In the genomic region with DNA sequence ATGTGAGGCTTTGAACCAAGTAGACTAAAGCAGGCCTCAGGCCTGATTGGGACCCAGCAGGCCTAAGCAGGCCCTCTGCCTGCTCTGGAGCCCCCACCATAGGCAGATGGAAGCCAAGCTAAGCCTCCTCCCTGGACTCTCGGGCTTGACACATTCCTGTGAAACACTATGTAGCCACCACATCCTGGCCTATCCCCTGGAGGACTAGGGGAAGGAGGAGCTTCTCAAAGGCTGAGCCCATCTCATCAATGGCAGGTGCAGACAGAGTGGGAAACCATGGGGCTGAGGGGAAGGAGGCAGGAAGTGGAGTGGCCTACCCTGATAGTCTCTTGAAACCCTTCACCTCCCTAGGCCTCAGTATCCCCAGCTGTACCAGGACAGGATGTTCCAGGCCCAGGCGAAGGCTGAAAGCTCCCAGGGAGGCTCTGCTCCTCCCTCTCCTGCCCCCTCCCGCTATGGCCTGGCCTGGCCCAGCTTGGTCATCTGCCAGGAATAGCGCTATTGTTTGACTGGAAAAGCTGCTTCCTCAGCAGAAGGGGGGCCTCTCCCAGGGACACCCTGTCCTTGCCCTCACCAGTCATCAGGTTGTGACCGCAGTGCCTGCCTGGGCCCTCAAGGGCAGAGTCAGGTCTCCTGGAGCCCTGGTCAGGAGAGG, we compare ENCODE assay signal across 8 cellular contexts. TPM values are rescaled to one million over a fixed set of nuclear protein-coding genes. Genes with fewer than 3 reads are reported as not detected.
DNase-seq lines count a peak whose midpoint lies in the region; ATAC-seq, FAIRE-seq and TF ChIP-seq lines count a peak whose summit lies in the region.

No MANE protein-coding gene starts in this region.

- H3K27ac ChIP-seq in GM12878 (ENCODE audit: control insufficient read depth, insufficient read depth) (peak overlapping the region; percentile 55), hepatocyte (peak overlapping the region; percentile 79)

- no peak for TF ChIP-seq RAD21 in GM12878 (IDR thresholded peaks at IDR 0.05; ENCODE audit: insufficient read depth, low read depth, low read length)

- no peak for ATAC-seq in GM12878
- ATAC-seq in sciatic nerve = peak; percentile 51
- no peak for ATAC-seq in HG03025 (IDR thresholded peaks at IDR 0.05; ENCODE audit: low FRiP score, unreplicated experiment)
- no peak for ATAC-seq in HG03469 (IDR thresholded peaks at IDR 0.05; ENCODE audit: unreplicated experiment)

- H3K4me3 ChIP-seq in GM12878 (no peak overlapping the region), hepatocyte (no peak overlapping the region)

- H3K4me1 ChIP-seq in GM12878 (ENCODE audit: control insufficient read depth, insufficient read depth, low read length) = peaks cover 25% of the 10 kb centered on the region
- peaks cover 10% of the 10 kb centered on the region for H3K4me1 ChIP-seq in hepatocyte (ENCODE audit: insufficient read depth)

- no peaks in the 10 kb centered on the region for H3K9me2 ChIP-seq in hepatocyte (replicated peaks; ENCODE audit: insufficient read depth)

- POLR2A ChIA-PET in GM12878 (lab: Charles Lee) = interaction anchor here (0.5 to 4.2 kb wide), 6 partner anchors 12 to 133 kb away, joined by 3 to 28 read pairs (median 4); a partner anchor contains a TSS

- intact Hi-C loops in GM12878 (cut with micrococcal nuclease; ENCODE audit: unreplicated experiment) (no loop called here), sciatic nerve (cut with DNase I) (no loop called here)

- RAD21 ChIA-PET in GM12878 (lab: Charles Lee; ENCODE audit: unreplicated experiment) = interaction anchor here (0.9 to 6.2 kb wide), 7 partner anchors 10 to 133 kb away, joined by 3 to 277 read pairs (median 64); a partner anchor contains a TSS

- H2AFZ ChIP-seq in GM12878 (ENCODE audit: control insufficient read depth, low read depth, low read length) (no peak overlapping the region), hepatocyte (no peak overlapping the region)

- H3K9ac ChIP-seq in GM12878 (ENCODE audit: control insufficient read depth, insufficient read depth, low read length) = no peak overlapping the region

- TF ChIP-seq CTCF in GM12878 (IDR thresholded peaks at IDR 0.05 in 2 of 3, conservative IDR thresholded peaks at IDR 0.05 in 1 of 3; ENCODE audit: control insufficient read depth in 2 of 3, extremely low read depth in 1 of 3, insufficient read depth in 1 of 3, low read depth in 3 of 3, low read length in 3 of 3) (no peak), hepatocyte (IDR thresholded peaks at IDR 0.05; ENCODE audit: poor library complexity) (no peak)

- BruUV-seq in GM12878 (replicated peaks; lab: Mats Ljungman, UMichigan) = no TSS peak

- H4K20me1 ChIP-seq in GM12878 (ENCODE audit: control insufficient read depth, insufficient read depth) (no peaks in the 10 kb centered on the region), hepatocyte (ENCODE audit: insufficient read depth, poor library complexity, severe bottlenecking) (no peaks in the 10 kb centered on the region)

- no peaks in the 10 kb centered on the region for H3K9me3 ChIP-seq in GM12878 (replicated peaks; ENCODE audit: control insufficient read depth, insufficient read depth, low read length)
- no peaks in the 10 kb centered on the region for H3K9me3 ChIP-seq in hepatocyte (ENCODE audit: low read depth)

- DNase-seq in DMS153 (lab: John Stamatoyannopoulos, UW) = peak; percentile 85
- peak; percentile 67 for DNase-seq in NCI-H2029 (lab: John Stamatoyannopoulos, UW)
- DNase-seq in GM12878 (ENCODE audit: low read depth, low spot score) = no peak
- peak; percentile 79 for DNase-seq in hepatocyte (ENCODE audit: low spot score)
- peak; percentile 91 for DNase-seq in sciatic nerve (ENCODE audit: low spot score)
- no peak for DNase-seq in amniotic stem cell (lab: John Stamatoyannopoulos, UW)

- H3K27me3 ChIP-seq in GM12878 (replicated peaks in 1 of 2; ENCODE audit: control insufficient read depth in 2 of 2, insufficient read depth in 2 of 2, low read length in 1 of 2) = no peaks in the 10 kb centered on the region
- no peaks in the 10 kb centered on the region for H3K27me3 ChIP-seq in hepatocyte

- peak; percentile 19; the same call in 1 of the 2 replicates for TF ChIP-seq POLR2A in GM12878 (IDR thresholded peaks at IDR 0.05; ENCODE audit: low read depth, low read length)

- in situ Hi-C loops in GM12878 (cut with MboI) = no loop called here

- H3K79me2 ChIP-seq in GM12878 (ENCODE audit: control insufficient read depth, insufficient read depth, low read length) (no peaks in the 10 kb centered on the region), hepatocyte (no peaks in the 10 kb centered on the region)

- peak; percentile 65 for FAIRE-seq in GM12878 (lab: Jason Lieb, UNC)

- H3K36me3 ChIP-seq in GM12878 (ENCODE audit: control insufficient read depth in 2 of 2, insufficient read depth in 2 of 2, low read length in 1 of 2) = peaks cover 2 to 22% of the 10 kb centered on the region in 2 experiments; a peak in 3 of 4 replicates
- no peaks in the 10 kb centered on the region for H3K36me3 ChIP-seq in hepatocyte (replicated peaks; ENCODE audit: insufficient read depth, low read depth)

- no peak for TF ChIP-seq EP300 in GM12878 (IDR thresholded peaks at IDR 0.05; ENCODE audit: borderline replicate concordance in 1 of 2, control insufficient read depth in 1 of 2, low read depth in 2 of 2, low read length in 2 of 2)

- SMC1A ChIA-PET in GM12878 (lab: Charles Lee; ENCODE audit: uncharacterized antibody, unreplicated experiment) = interaction anchor here (1.3 to 7.9 kb wide), 6 partner anchors 15 to 95 kb away, joined by 4 to 201 read pairs (median 58); a partner anchor contains a TSS

- CTCF ChIA-PET in GM12878 (lab: Yijun Ruan, JAX) = interaction anchor here (1.0 to 10.5 kb wide), 6 partner anchors 18 to 133 kb away, joined by 3 to 436 read pairs (median 99); a partner anchor contains a TSS

- 66% methylated on average over 5 of the region's 5 CpGs for WGBS in GM12878 (ENCODE audit: insufficient coverage, insufficient replicate concordance, low lambda C conversion rate, missing lambda C conversion rate)
- 57% methylated on average over 5 of the region's 5 CpGs for WGBS in hepatocyte (ENCODE audit: low lambda C conversion rate, missing lambda C conversion rate)

- H3K4me2 ChIP-seq in GM12878 (ENCODE audit: control insufficient read depth, insufficient read depth) = 0 out of 2 replicates have a peak overlapping the region, but pooled peaks have one; percentile 13
- H3K4me2 ChIP-seq in hepatocyte = peak overlapping the region; percentile 97

RNA-seq across cellular contexts. Expression of a gene that starts 1.5 kb away (rescaled TPM):
- total RNA-seq in GM12878 (2013; cell fraction: nucleolus; rRNA removed) = 3.6 and 4.4 TPM in 2 replicates
- total RNA-seq in GM12878 (2014; rRNA removed) (5.3 and 5.9 TPM in 2 replicates), GM12878 (2014; rRNA removed; fragmentation: Illumina TruSeq; extraction: Trizol) (1.2 and 2.4 TPM in 2 replicates), GM12878 (2021) (6.0 and 9.1 TPM in 2 replicates), hepatocyte (30.9 and 48.0 TPM in 2 replicates), sciatic nerve (15.9 TPM)
- 1.9 TPM for polyA plus RNA-seq in GM12878 (2011; ENCODE audit: low read depth)
- polyA plus RNA-seq in GM12878 (2011; rRNA removed) (0.65 and 1.6 TPM in 2 replicates), GM12878 (2014; fragmentation: Illumina TruSeq; extraction: Trizol) (0.25 and 1.9 TPM in 2 replicates), GM12878 (2014; fragmentation: Nextera tagmentation; extraction: Ambion mirVana) (1 to 10 TPM in 1 of 2 experiments, under 1 TPM in 1; 0.31 to 1.2 TPM), GM12878 (2014; rRNA removed) (5.5 and 6.3 TPM in 2 replicates), GM12878 (2016; fragmentation: Nextera tagmentation; extraction: Ambion mirVana) (1 to 10 TPM; 4.2 to 5.3 TPM), hepatocyte (43.5 and 53.5 TPM in 2 replicates)
- 2.1 and 2.4 TPM in 2 replicates for polyA plus RNA-seq in GM12878 (2011; cell fraction: cytosol; rRNA removed)
- 8.4 and 11.5 TPM in 2 replicates for polyA plus RNA-seq in GM12878 (2011; cell fraction: nucleus; rRNA removed)
- 5.7 and 6.0 TPM in 2 replicates for polyA plus RNA-seq in GM12878 (2012)
- 1.6 and 2.1 TPM in 2 replicates for polyA minus RNA-seq in GM12878 (2011; rRNA and poly(A)+ RNA removed)
- not detected in 2 replicates for polyA minus RNA-seq in GM12878 (2011; cell fraction: cytosol; rRNA and poly(A)+ RNA removed)
- 5.4 and 7.1 TPM in 2 replicates for polyA minus RNA-seq in GM12878 (2011; cell fraction: nucleus; rRNA and poly(A)+ RNA removed)

RNA-seq across cellular contexts. Expression of a gene that starts 24.2 kb away (rescaled TPM):
- total RNA-seq in GM12878 (2013; cell fraction: nucleolus; rRNA removed) = 0.27 and 0.33 TPM in 2 replicates
- total RNA-seq in GM12878 (2014; rRNA removed) (0.93 and 1.4 TPM in 2 replicates), GM12878 (2014; rRNA removed; fragmentation: Illumina TruSeq; extraction: Trizol) (0.45 and 0.51 TPM in 2 replicates), GM12878 (2021) (1.1 and 1.2 TPM in 2 replicates), hepatocyte (0.48 and 1.5 TPM in 2 replicates), sciatic nerve (6.4 TPM)
- polyA plus RNA-seq in GM12878 (2011; ENCODE audit: low read depth) = 0.13 TPM
- polyA plus RNA-seq in GM12878 (2011; rRNA removed) (0.13 and 0.29 TPM in 2 replicates), GM12878 (2014; fragmentation: Illumina TruSeq; extraction: Trizol) (0.21 TPM in 1 of 2 replicates, not detected in the other), GM12878 (2014; fragmentation: Nextera tagmentation; extraction: Ambion mirVana) (under 1 TPM; 0.06 to 0.15 TPM), GM12878 (2014; rRNA removed) (0.79 TPM in 2 replicates), GM12878 (2016; fragmentation: Nextera tagmentation; extraction: Ambion mirVana) (1 to 10 TPM in 1 of 2 experiments, under 1 TPM in 1; 0.72 to 1.4 TPM), hepatocyte (not detected in 2 replicates)
- polyA plus RNA-seq in GM12878 (2011; cell fraction: cytosol; rRNA removed) = 0.33 and 0.48 TPM in 2 replicates
- 0.41 and 1.0 TPM in 2 replicates for polyA plus RNA-seq in GM12878 (2011; cell fraction: nucleus; rRNA removed)
- 0.27 and 0.39 TPM in 2 replicates for polyA plus RNA-seq in GM12878 (2012)
- 0.67 TPM in 1 of 2 replicates, not detected in the other for polyA minus RNA-seq in GM12878 (2011; rRNA and poly(A)+ RNA removed)
- not detected in 2 replicates for polyA minus RNA-seq in GM12878 (2011; cell fraction: cytosol; rRNA and poly(A)+ RNA removed)
- 0.97 and 1.2 TPM in 2 replicates for polyA minus RNA-seq in GM12878 (2011; cell fraction: nucleus; rRNA and poly(A)+ RNA removed)

RNA-seq across cellular contexts. Expression of a gene that starts 35.9 kb away (rescaled TPM):
- total RNA-seq in GM12878 (2013; cell fraction: nucleolus; rRNA removed) = 26.9 and 32.1 TPM in 2 replicates
- total RNA-seq in GM12878 (2014; rRNA removed) (14.1 and 16.3 TPM in 2 replicates), GM12878 (2014; rRNA removed; fragmentation: Illumina TruSeq; extraction: Trizol) (8.5 and 8.6 TPM in 2 replicates), GM12878 (2021) (22.2 and 24.3 TPM in 2 replicates), hepatocyte (15.7 and 23.4 TPM in 2 replicates), sciatic nerve (29.4 TPM)
- 3.8 TPM for polyA plus RNA-seq in GM12878 (2011; ENCODE audit: low read depth)
- polyA plus RNA-seq in GM12878 (2011; rRNA removed) (10.3 and 14.4 TPM in 2 replicates), GM12878 (2014; fragmentation: Illumina TruSeq; extraction: Trizol) (2.0 and 7.9 TPM in 2 replicates), GM12878 (2014; fragmentation: Nextera tagmentation; extraction: Ambion mirVana) (under 1 TPM; 0.27 to 0.82 TPM), GM12878 (2014; rRNA removed) (25.7 and 27.8 TPM in 2 replicates), GM12878 (2016; fragmentation: Nextera tagmentation; extraction: Ambion mirVana) (10 to 100 TPM; 17.4 to 20.8 TPM), hepatocyte (38.7 and 39.9 TPM in 2 replicates)
- polyA plus RNA-seq in GM12878 (2011; cell fraction: cytosol; rRNA removed) = 18.2 and 21.6 TPM in 2 replicates
- 63.9 and 67.2 TPM in 2 replicates for polyA plus RNA-seq in GM12878 (2011; cell fraction: nucleus; rRNA removed)
- 13.5 and 16.9 TPM in 2 replicates for polyA plus RNA-seq in GM12878 (2012)
- 12.7 and 20.9 TPM in 2 replicates for polyA minus RNA-seq in GM12878 (2011; rRNA and poly(A)+ RNA removed)
- polyA minus RNA-seq in GM12878 (2011; cell fraction: cytosol; rRNA and poly(A)+ RNA removed) = 5.5 and 7.1 TPM in 2 replicates
- 13.3 and 25.6 TPM in 2 replicates for polyA minus RNA-seq in GM12878 (2011; cell fraction: nucleus; rRNA and poly(A)+ RNA removed)

RNA-seq across cellular contexts. Expression of a gene that starts 44.2 kb away (rescaled TPM):
- total RNA-seq in GM12878 (2013; cell fraction: nucleolus; rRNA removed) = 0.73 and 0.75 TPM in 2 replicates
- total RNA-seq in GM12878 (2014; rRNA removed) (0.98 and 1.0 TPM in 2 replicates), GM12878 (2014; rRNA removed; fragmentation: Illumina TruSeq; extraction: Trizol) (0.63 and 0.83 TPM in 2 replicates), GM12878 (2021) (1.9 and 2.3 TPM in 2 replicates), hepatocyte (13.4 and 21.1 TPM in 2 replicates), sciatic nerve (3.2 TPM)
- 0.59 TPM for polyA plus RNA-seq in GM12878 (2011; ENCODE audit: low read depth)
- polyA plus RNA-seq in GM12878 (2011; rRNA removed) (1.9 and 3.4 TPM in 2 replicates), GM12878 (2014; fragmentation: Illumina TruSeq; extraction: Trizol) (0.49 and 0.84 TPM in 2 replicates), GM12878 (2014; fragmentation: Nextera tagmentation; extraction: Ambion mirVana) (under 1 TPM; 0.05 to 0.09 TPM), GM12878 (2014; rRNA removed) (1.6 and 2.4 TPM in 2 replicates), GM12878 (2016; fragmentation: Nextera tagmentation; extraction: Ambion mirVana) (1 to 10 TPM in 1 of 2 experiments, under 1 TPM in 1; 0.92 to 1.3 TPM), hepatocyte (8.2 and 14.8 TPM in 2 replicates)
- polyA plus RNA-seq in GM12878 (2011; cell fraction: cytosol; rRNA removed) = 2.7 and 4.2 TPM in 2 replicates
- 15.3 and 18.3 TPM in 2 replicates for polyA plus RNA-seq in GM12878 (2011; cell fraction: nucleus; rRNA removed)
- polyA plus RNA-seq in GM12878 (2012) = 0.90 and 1.6 TPM in 2 replicates
- polyA minus RNA-seq in GM12878 (2011; rRNA and poly(A)+ RNA removed) = 5.6 and 7.5 TPM in 2 replicates
- 0.94 and 2.7 TPM in 2 replicates for polyA minus RNA-seq in GM12878 (2011; cell fraction: cytosol; rRNA and poly(A)+ RNA removed)
- polyA minus RNA-seq in GM12878 (2011; cell fraction: nucleus; rRNA and poly(A)+ RNA removed) = 4.2 and 5.3 TPM in 2 replicates

Comparison
In these comparisons a context has a peak if more than half of its experiments do, and no peak if none do; other contexts are left out.
1. DNase-seq: peak in DMS153 (single experiment), NCI-H2029 (single experiment), hepatocyte (single experiment) and sciatic nerve (single experiment); none in GM12878 (single experiment) and amniotic stem cell (single experiment).